ENCODE assay signal across 16 cellular contexts in the genomic region with DNA sequence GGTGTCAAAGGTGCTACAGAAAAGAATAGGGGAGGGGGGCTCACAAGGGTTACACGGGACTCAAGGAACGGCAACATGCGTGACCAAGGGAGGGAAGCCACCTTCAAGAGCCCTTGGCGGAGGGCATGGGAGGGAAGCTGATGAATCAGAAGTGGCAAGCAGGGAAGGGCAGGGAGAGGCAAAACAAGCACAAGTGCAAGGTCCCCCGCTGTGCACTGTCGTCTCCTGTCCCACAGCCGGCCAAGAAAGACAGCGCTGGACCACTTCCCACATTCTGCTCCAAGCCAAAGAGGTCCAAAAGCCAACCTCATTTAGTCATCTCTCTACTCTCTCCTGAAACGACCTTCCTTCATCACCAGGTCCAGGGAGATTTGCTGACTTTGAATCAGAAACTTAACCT.
DNase-seq lines count a peak whose midpoint lies in the region; ATAC-seq, FAIRE-seq and TF ChIP-seq lines count a peak whose summit lies in the region.
"Had no signal": no experiment of that assay in that cellular context is flagged by ENCODE, and none has a peak within 500 bp of the region (broad histone marks: within the 10 kb centered on the region; RNA-seq: fewer than 3 reads in every experiment).

No MANE protein-coding gene starts in this region.

- intact Hi-C loops in adrenal gland (cut with DNase I), result no loop called here

- H3K79me1 ChIP-seq in H1 (ENCODE audit: low read depth, low read length), result peaks cover 5% of the 10 kb centered on the region; the same call in 1 of the 2 replicates

- no peak overlapping the region for H3K4me3 Mint-ChIP-seq in glutamatergic neuron (ENCODE audit: unreplicated experiment)
- H3K4me3 Mint-ChIP-seq: CD14-positive monocyte; CD4-positive, alpha-beta memory T cell had no signal

- TF ChIP-seq CTCF in adrenal gland (IDR thresholded peaks at IDR 0.05), result no peak
- TF ChIP-seq CTCF in H1 (IDR thresholded peaks at IDR 0.05; ENCODE audit: control extremely low read depth in 1 of 3, insufficient read depth in 1 of 3, low read depth in 1 of 3, low read length in 3 of 3), result no peak
- TF ChIP-seq CTCF in glutamatergic neuron (IDR thresholded peaks at IDR 0.05; ENCODE audit: partially characterized antibody, unreplicated experiment), result no peak

- H3K23ac ChIP-seq in H1 (ENCODE audit: insufficient read length), result no peak overlapping the region

- no peak overlapping the region for H2BK15ac ChIP-seq in H1 (ENCODE audit: low read length)

- no peak for TF ChIP-seq EP300 in H1 (IDR thresholded peaks at IDR 0.05; ENCODE audit: borderline replicate concordance in 1 of 2, low read depth in 2 of 2, low read length in 2 of 2)

- no peaks in the 10 kb centered on the region for H3K27me3 Mint-ChIP-seq in glutamatergic neuron (ENCODE audit: unreplicated experiment)

- POLR2A ChIA-PET in H1 (lab: Charles Lee; ENCODE audit: partially characterized antibody), result no interaction called here

- H3K27ac ChIP-seq in adrenal gland, result peak overlapping the region in 2 of 5 donors; percentile 35 to 52
- no peak overlapping the region for H3K27ac ChIP-seq in H1 (ENCODE audit: low read depth, low read length)
- H3K27ac ChIP-seq: 22Rv1, A549 had no signal

- CTCF ChIA-PET in H1 (lab: Charles Lee; ENCODE audit: partially characterized antibody), result interaction anchor here (1.2 kb wide), 1 partner anchor 48 kb away, joined by 3 read pairs; no protein-coding TSS in a partner anchor

- H3K56ac ChIP-seq in H1 (replicated peaks; ENCODE audit: insufficient read length, low read depth, low read length), result no peak overlapping the region

- H4K8ac ChIP-seq in H1 (ENCODE audit: extremely low read depth, insufficient read depth, low read length), result no peak overlapping the region

- no peaks in the 10 kb centered on the region for H3K4me1 ChIP-seq in adrenal gland (replicated peaks in 1 of 2)
- H3K4me1 ChIP-seq in H1 (replicated peaks in 1 of 4; ENCODE audit: control insufficient read depth in 3 of 4, insufficient read depth in 4 of 4, low read length in 3 of 4), result peaks cover 2 to 4% (median 2%) of the 10 kb centered on the region in 4 experiments; a peak in 4 of 7 replicates
- H3K4me1 ChIP-seq: A549, HAP-1 had no signal

- H3K14ac ChIP-seq in H1 (ENCODE audit: insufficient read length), result no peak overlapping the region

- H2BK120ac ChIP-seq in H1 (replicated peaks; ENCODE audit: low read depth, low read length), result no peak overlapping the region

- H3K4ac ChIP-seq in H1 (replicated peaks; ENCODE audit: insufficient read length, low read depth, low read length), result no peak overlapping the region

- H3K23me2 ChIP-seq in H1 (ENCODE audit: low read depth, low read length), result no peaks in the 10 kb centered on the region; the same call in 1 of the 2 replicates

- H3K4me2 ChIP-seq in H1 (ENCODE audit: insufficient read depth in 1 of 2, low read depth in 2 of 2, low read length in 2 of 2), result no peak overlapping the region
- H3K4me2 ChIP-seq: A549 had no signal

- H3K4me3 ChIP-seq in adrenal gland (no peak overlapping the region), H1 (ENCODE audit: extremely low read depth in 1 of 4, insufficient read depth in 2 of 4, low read depth in 3 of 4, low read length in 4 of 4) (no peak overlapping the region)
- H3K4me3 ChIP-seq: A549, GM12878, HAP-1 had no signal

- peak in 9 of 14 donors; percentile 7 to 85 (median 23) for DNase-seq in C1 segment of cervical spinal cord (lab: John Stamatoyannopoulos, UW)
- peak; percentile 56 to 74 (median 64) for DNase-seq in adrenal gland
- DNase-seq in H1 (ENCODE audit: low read depth in 1 of 2, low spot score in 2 of 2), result no peak
- DNase-seq in pons (ENCODE audit: low spot score), result peak; percentile 38
- no peak for DNase-seq in T-helper 9 cell
- DNase-seq in glutamatergic neuron, result no peak
- DNase-seq: AML-193; CD4-positive, alpha-beta memory T cell; DMS153; DMS79 had no signal

- H3K27me3 ChIP-seq in adrenal gland (no peaks in the 10 kb centered on the region), H1 (replicated peaks in 1 of 4; ENCODE audit: control insufficient read depth in 3 of 4, extremely low read depth in 1 of 4, insufficient read depth in 3 of 4, low read length in 3 of 4) (no peaks in the 10 kb centered on the region)

- peak overlapping the region; percentile 81; the same call in 1 of the 2 replicates for H2BK5ac ChIP-seq in H1 (ENCODE audit: low read depth, low read length)

- H3K36me3 Mint-ChIP-seq in glutamatergic neuron (ENCODE audit: unreplicated experiment), result no peaks in the 10 kb centered on the region
- H3K36me3 Mint-ChIP-seq: CD14-positive monocyte; CD4-positive, alpha-beta memory T cell had no signal

- no peak overlapping the region for H4K91ac ChIP-seq in H1 (replicated peaks; ENCODE audit: insufficient read length, low read length)

- 33 to 63% (median 49%) methylated on average over 9 of the region's 9 CpGs for WGBS in adrenal gland, 4 donors
- 89% methylated on average over 9 of the region's 9 CpGs; no CpG with 5 or more reads in 1 of the 2 experiments for WGBS in H1 (ENCODE audit: extremely low coverage in 1 of 2, insufficient coverage in 1 of 2, insufficient read length in 1 of 2, insufficient replicate concordance in 2 of 2, low coverage in 1 of 2, low lambda C conversion rate in 2 of 2, missing lambda C conversion rate in 1 of 2), 2 experiments

- no peak overlapping the region for H3K9ac ChIP-seq in H1 (replicated peaks in 1 of 4; ENCODE audit: extremely low read depth in 1 of 4, low read depth in 3 of 4, low read length in 3 of 4)

- peaks cover 0 to 3% of the 10 kb centered on the region in 2 experiments for H4K20me1 ChIP-seq in H1 (replicated peaks in 1 of 2; ENCODE audit: control insufficient read depth in 1 of 2, insufficient read depth in 2 of 2, low read length in 2 of 2)

- H3K9me3 ChIP-seq in adrenal gland (replicated peaks in 1 of 3), result no peaks in the 10 kb centered on the region
- no peaks in the 10 kb centered on the region for H3K9me3 ChIP-seq in H1 (ENCODE audit: insufficient read depth in 2 of 2, low read depth in 1 of 2, low read length in 1 of 2)
- H3K9me3 ChIP-seq: A549, HAP-1 had no signal

- no peak for TF ChIP-seq RAD21 in H1 (IDR thresholded peaks at IDR 0.05 in 1 of 2, conservative IDR thresholded peaks at IDR 0.05 in 1 of 2; ENCODE audit: low read depth in 2 of 2, low read length in 2 of 2)

- no peak for ATAC-seq in HG03565 (IDR thresholded peaks at IDR 0.05; ENCODE audit: unreplicated experiment)
- ATAC-seq: A549, GM12878 had no signal

- H2BK20ac ChIP-seq in H1 (ENCODE audit: low read length), result no peak overlapping the region

- H3K18ac ChIP-seq in H1 (ENCODE audit: extremely low read depth, low read length), result no peak overlapping the region

- no peak for FAIRE-seq in H1 (lab: Jason Lieb, UNC)
- FAIRE-seq: A549, GM12878 had no signal

- H2AK5ac ChIP-seq in H1 (ENCODE audit: low read depth, low read length), result no peak overlapping the region

- no peak overlapping the region for H4K5ac ChIP-seq in H1 (ENCODE audit: insufficient read length, low read depth, low read length)

- TF ChIP-seq POLR2A in adrenal gland (IDR thresholded peaks at IDR 0.05), result no peak
- TF ChIP-seq POLR2A in H1 (IDR thresholded peaks at IDR 0.05; ENCODE audit: control extremely low read depth in 1 of 2, low read depth in 2 of 2, low read length in 2 of 2), result no peak

- peaks cover 10% of the 10 kb centered on the region for H3K4me1 Mint-ChIP-seq in glutamatergic neuron (ENCODE audit: low read depth, unreplicated experiment)
- H3K4me1 Mint-ChIP-seq: CD14-positive monocyte; CD4-positive, alpha-beta memory T cell had no signal

- H3K36me3 ChIP-seq in adrenal gland (replicated peaks in 1 of 2), result no peaks in the 10 kb centered on the region
- no peaks in the 10 kb centered on the region for H3K36me3 ChIP-seq in H1 (ENCODE audit: control insufficient read depth in 2 of 4, insufficient read depth in 4 of 4, low read length in 3 of 4)
- H3K36me3 ChIP-seq: HAP-1 had no signal

- peaks cover 0 to 6% of the 10 kb centered on the region in 2 experiments; a peak in 1 of 4 replicates for H3K79me2 ChIP-seq in H1 (ENCODE audit: control insufficient read depth in 1 of 2, insufficient read depth in 2 of 2, low read length in 2 of 2)

- no peak overlapping the region for H2AFZ ChIP-seq in H1 (ENCODE audit: low read length)

- H2BK12ac ChIP-seq in H1 (ENCODE audit: low read depth, low read length), result no peak overlapping the region

- H3K27ac Mint-ChIP-seq in glutamatergic neuron (ENCODE audit: unreplicated experiment), result no peak overlapping the region
- H3K27ac Mint-ChIP-seq: CD14-positive monocyte had no signal

- peaks cover 2% of the 10 kb centered on the region for H3K9me3 Mint-ChIP-seq in glutamatergic neuron (ENCODE audit: unreplicated experiment)
- H3K9me3 Mint-ChIP-seq: CD14-positive monocyte had no signal

TF ChIP-seq in H1, 55 proteins besides CTCF, POLR2A, EP300 and RAD21 (continues in another document):
- TF ChIP-seq CHD2 (IDR thresholded peaks at IDR 0.05; ENCODE audit: low read length) (no peak), ASH2L (IDR thresholded peaks at IDR 0.05; ENCODE audit: low read length) (no peak), GTF2F1 (IDR thresholded peaks at IDR 0.05; ENCODE audit: borderline replicate concordance, low read depth, low read length) (no peak), POLR2AphosphoS5 (IDR thresholded peaks at IDR 0.05; ENCODE audit: low read depth, low read length) (no peak), ZNF274 (IDR thresholded peaks at IDR 0.05; ENCODE audit: borderline replicate concordance, extremely low read depth, low read length) (no peak), GABPA (IDR thresholded peaks at IDR 0.05; ENCODE audit: borderline replicate concordance, insufficient read depth, low read length) (no peak), TAF7 (optimal IDR thresholded peaks at IDR 0.05; ENCODE audit: borderline replicate concordance, low read depth, low read length) (no peak), SUZ12 (IDR thresholded peaks at IDR 0.05; ENCODE audit: low read length) (no peak), CBX8 (IDR thresholded peaks at IDR 0.05; ENCODE audit: borderline replicate concordance, low read depth, low read length) (no peak), JUND (IDR thresholded peaks at IDR 0.05; ENCODE audit: low read length) (no peak), SIX5 (IDR thresholded peaks at IDR 0.05; ENCODE audit: low read depth, low read length) (no peak), CBX5 (IDR thresholded peaks at IDR 0.05; ENCODE audit: low read depth, low read length) (no peak), TEAD4 (IDR thresholded peaks at IDR 0.05; ENCODE audit: low read depth, low read length) (no peak), RNF2 (IDR thresholded peaks at IDR 0.05; ENCODE audit: borderline replicate concordance, low read depth, low read length, missing control alignments, poor library complexity, severe bottlenecking) (no peak)
- TF ChIP-seq, protein P1, sequence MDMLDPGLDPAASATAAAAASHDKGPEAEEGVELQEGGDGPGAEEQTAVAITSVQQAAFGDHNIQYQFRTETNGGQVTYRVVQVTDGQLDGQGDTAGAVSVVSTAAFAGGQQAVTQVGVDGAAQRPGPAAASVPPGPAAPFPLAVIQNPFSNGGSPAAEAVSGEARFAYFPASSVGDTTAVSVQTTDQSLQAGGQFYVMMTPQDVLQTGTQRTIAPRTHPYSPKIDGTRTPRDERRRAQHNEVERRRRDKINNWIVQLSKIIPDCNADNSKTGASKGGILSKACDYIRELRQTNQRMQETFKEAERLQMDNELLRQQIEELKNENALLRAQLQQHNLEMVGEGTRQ (IDR thresholded peaks at IDR 0.05; ENCODE audit: low read length), result no peak

Comparison
In these comparisons a context has a peak if more than half of its experiments do, and no peak if none do; other contexts are left out.
1. DNase-seq: peak in C1 segment of cervical spinal cord (9 of 14), adrenal gland (7 of 7) and pons (single experiment); none in H1 (0 of 2), T-helper 9 cell (single experiment) and glutamatergic neuron (single experiment).